Comparison of ENCODE assay signal across 1 cellular context in genomic region chr6:167137881-167138280, GRCh38.
TF ChIP-seq lines count a peak whose summit lies in the region.

No MANE protein-coding gene starts in this region.

TF ChIP-seq in GM12891, 5 proteins besides CTCF, POLR2A, EP300 and RAD21:
- TF ChIP-seq PAX5 (IDR thresholded peaks at IDR 0.05; ENCODE audit: insufficient read depth, low read length, severe bottlenecking) (no peak), POLR2AphosphoS5 (IDR thresholded peaks at IDR 0.05; ENCODE audit: low read depth, low read length) (no peak), POU2F2 (IDR thresholded peaks at IDR 0.05; ENCODE audit: low read depth, low read length) (no peak), SPI1 (IDR thresholded peaks at IDR 0.05; ENCODE audit: low read depth, low read length) (no peak), TAF1 (IDR thresholded peaks at IDR 0.05; ENCODE audit: low read depth, low read length) (no peak)
TF ChIP-seq in GM12891: peak in this region for 0.
